ENCODE assay signal across 19 cellular contexts in genomic region chr11:46290021-46290420, GRCh38. TPM values are rescaled to one million over a fixed set of nuclear protein-coding genes. Genes with fewer than 3 reads are reported as not detected.
DNase-seq lines count a peak whose midpoint lies in the region; ATAC-seq and TF ChIP-seq lines count a peak whose summit lies in the region.
"Had no signal": no experiment of that assay in that cellular context is flagged by ENCODE, and none has a peak within 500 bp of the region (broad histone marks: within the 10 kb centered on the region; RNA-seq: fewer than 3 reads in every experiment).

No MANE protein-coding gene starts in this region.

- H3K9me3 ChIP-seq in adrenal gland (replicated peaks in 1 of 3), result no peaks in the 10 kb centered on the region
- H3K9me3 ChIP-seq in stomach, result no peaks in the 10 kb centered on the region
- no peaks in the 10 kb centered on the region for H3K9me3 ChIP-seq in SJCRH30 (replicated peaks)
- no peaks in the 10 kb centered on the region for H3K9me3 ChIP-seq in left lung

- 43 to 75% (median 63%) methylated on average over 1 to 2 of the region's 2 CpGs for WGBS in adrenal gland, 4 donors
- 52 to 88% (median 58%) methylated on average over 2 of the region's 2 CpGs for WGBS in stomach, 5 donors

- intact Hi-C loops in adrenal gland (cut with DNase I), result no loop called here
- intact Hi-C loops in stomach (cut with DNase I; ENCODE audit: low total_unique reads), result no loop called here
- intact Hi-C loops in left lung (cut with DNase I), result no loop called here

- H3K36me3 ChIP-seq in GM23338 (ENCODE audit: insufficient read depth) (no peaks in the 10 kb centered on the region), adrenal gland (replicated peaks in 1 of 2) (no peaks in the 10 kb centered on the region), stomach (peaks cover 0 to 9% (median 4%) of the 10 kb centered on the region in 4 donors), SJCRH30 (no peaks in the 10 kb centered on the region), left lung (no peaks in the 10 kb centered on the region)

- peak overlapping the region; percentile 72 for H3K4me2 ChIP-seq in GM23338

- TF ChIP-seq POLR2A in adrenal gland (IDR thresholded peaks at IDR 0.05) (no peak), stomach (IDR thresholded peaks at IDR 0.05) (no peak)

- no peaks in the 10 kb centered on the region for H3K9me2 ChIP-seq in GM23338 (ENCODE audit: insufficient read depth)

- peaks cover 19% of the 10 kb centered on the region for H3F3A ChIP-seq in GM23338 (replicated peaks; ENCODE audit: low read depth)

- H4K20me1 ChIP-seq in GM23338 (replicated peaks; ENCODE audit: insufficient read depth), result no peaks in the 10 kb centered on the region

- TF ChIP-seq CTCF in GM23338 (conservative IDR thresholded peaks at IDR 0.05; ENCODE audit: low read depth in 2 of 2) (no peak), adrenal gland (IDR thresholded peaks at IDR 0.05) (no peak), mesothelial cell of epicardium (IDR thresholded peaks at IDR 0.05; ENCODE audit: unreplicated experiment) (no peak), stomach (IDR thresholded peaks at IDR 0.05) (no peak), left lung (IDR thresholded peaks at IDR 0.05) (no peak)

- TF ChIP-seq EP300 in stomach (IDR thresholded peaks at IDR 0.05), result no peak

- H3K4me3 Mint-ChIP-seq in GM23338 (peak overlapping the region; percentile 38; the same call in 1 of the 3 replicates), mesothelial cell of epicardium (no peak overlapping the region)
- no peak overlapping the region for H3K4me3 Mint-ChIP-seq in activated naive CD8-positive, alpha-beta T cell treated with anti-CD3 and anti-CD28 coated beads, Interleukin-2, amount 50 U/mL, for 24 hours
- H3K4me3 Mint-ChIP-seq: CD4-positive, CD25-positive, alpha-beta regulatory T cell; naive B cell; stimulated activated naive CD8-positive, alpha-beta T cell treated with anti-CD3 and anti-CD28 coated beads, Interleukin-15, amount 100 ng/mL, for 72 hours; T-helper 1 cell treated with Interleukin-12 subunit alpha and Interleukin-12 subunit beta and Interleukin-4 antibody, amounts not matched to agents 30 μg/mL and 1 μg/mL, for 36 hours had no signal

- H3K4me1 ChIP-seq in GM23338 (ENCODE audit: insufficient read depth) (peaks cover 52% of the 10 kb centered on the region), adrenal gland (replicated peaks in 1 of 2) (peaks cover 32 to 42% of the 10 kb centered on the region in 2 donors), stomach (peaks cover 51 to 85% (median 72%) of the 10 kb centered on the region in 4 donors), SJCRH30 (peaks cover 11% of the 10 kb centered on the region; the same call in 1 of the 2 replicates), left lung (peaks cover 34 to 42% of the 10 kb centered on the region in 2 donors)

- no peaks in the 10 kb centered on the region for H3K27me3 ChIP-seq in GM23338 (ENCODE audit: insufficient read depth)
- no peaks in the 10 kb centered on the region for H3K27me3 ChIP-seq in adrenal gland
- no peaks in the 10 kb centered on the region for H3K27me3 ChIP-seq in stomach
- 0 out of 2 replicates have a peak, but pooled peaks cover 6% of the 10 kb centered on the region for H3K27me3 ChIP-seq in SJCRH30
- peaks cover 0 to 3% of the 10 kb centered on the region in 2 donors for H3K27me3 ChIP-seq in left lung

- H3K27ac ChIP-seq in GM23338 (ENCODE audit: low read depth) (peak overlapping the region; percentile 90), adrenal gland (peak overlapping the region in 4 of 5 donors; percentile 86 to 94 (median 89)), stomach (peak overlapping the region in 4 of 5 donors; percentile 15 to 76 (median 68)), SJCRH30 (no peak overlapping the region), left lung (peak overlapping the region in 1 of 2 donors; percentile 66)
- H3K27ac ChIP-seq: HL-60 had no signal

- no peaks in the 10 kb centered on the region for H3K9me3 Mint-ChIP-seq in GM23338
- no peaks in the 10 kb centered on the region for H3K9me3 Mint-ChIP-seq in mesothelial cell of epicardium
- H3K9me3 Mint-ChIP-seq in activated naive CD8-positive, alpha-beta T cell treated with anti-CD3 and anti-CD28 coated beads, Interleukin-2, amount 50 U/mL, for 24 hours, result no peaks in the 10 kb centered on the region
- H3K9me3 Mint-ChIP-seq: stimulated activated naive CD8-positive, alpha-beta T cell treated with anti-CD3 and anti-CD28 coated beads, Interleukin-15, amount 100 ng/mL, for 72 hours; T-helper 1 cell treated with Interleukin-12 subunit alpha and Interleukin-12 subunit beta and Interleukin-4 antibody, amounts not matched to agents 30 μg/mL and 1 μg/mL, for 36 hours had no signal

- H2AFZ ChIP-seq in GM23338, result 0 out of 2 replicates have a peak overlapping the region, but pooled peaks have one; percentile 76

- H3K27me3 Mint-ChIP-seq in GM23338 (ENCODE audit: insufficient read depth, low read depth, poor library complexity) (peaks cover 25% of the 10 kb centered on the region), mesothelial cell of epicardium (ENCODE audit: low read depth) (no peaks in the 10 kb centered on the region)
- H3K27me3 Mint-ChIP-seq in activated naive CD8-positive, alpha-beta T cell treated with anti-CD3 and anti-CD28 coated beads, Interleukin-2, amount 50 U/mL, for 24 hours, result no peaks in the 10 kb centered on the region

- H3K79me2 ChIP-seq in GM23338 (replicated peaks; ENCODE audit: insufficient read depth), result no peaks in the 10 kb centered on the region

- peak overlapping the region; percentile 41; the same call in 1 of the 2 replicates for H3K4me3 ChIP-seq in GM23338
- no peak overlapping the region for H3K4me3 ChIP-seq in adrenal gland
- no peak overlapping the region for H3K4me3 ChIP-seq in stomach
- no peak overlapping the region for H3K4me3 ChIP-seq in SJCRH30
- H3K4me3 ChIP-seq in left lung, result no peak overlapping the region

- DNase-seq in GM23338 (ENCODE audit: low spot score), result no peak
- no peak for DNase-seq in adrenal gland
- no peak for DNase-seq in mesothelial cell of epicardium (ENCODE audit: low spot score in 2 of 2, unreplicated experiment in 2 of 2)
- no peak for DNase-seq in stomach
- no peak for DNase-seq in activated naive CD8-positive, alpha-beta T cell treated with anti-CD3 and anti-CD28 coated beads, Interleukin-2, amount 50 U/mL, for 24 hours
- no peak for DNase-seq in SJCRH30
- DNase-seq in left lung, result no peak
- DNase-seq in activated naive CD4-positive, alpha-beta T cell (lab: John Stamatoyannopoulos, UW), result no peak
- DNase-seq: activated CD8-positive, alpha-beta memory T cell treated with anti-CD3 and anti-CD28 coated beads, Interleukin-2, amount 50 U/mL, for 4 hours; activated naive CD4-positive, alpha-beta T cell treated with anti-CD3 and anti-CD28 coated beads, Interleukin-2, amount 50 U/mL, for 16 hours; CD4-positive, CD25-positive, alpha-beta regulatory T cell; naive B cell; NCI-H187 treated with DMSO at 0.1 percent for 48 hours; NCI-H526; small intestine; stimulated activated naive CD8-positive, alpha-beta T cell treated with anti-CD3 and anti-CD28 coated beads, Interleukin-15, amount 100 ng/mL, for 72 hours had no signal

- no peaks in the 10 kb centered on the region; the same call in 2 of the 3 replicates for H3K36me3 Mint-ChIP-seq in GM23338 (ENCODE audit: low read depth)
- no peaks in the 10 kb centered on the region for H3K36me3 Mint-ChIP-seq in mesothelial cell of epicardium
- H3K36me3 Mint-ChIP-seq in activated naive CD8-positive, alpha-beta T cell treated with anti-CD3 and anti-CD28 coated beads, Interleukin-2, amount 50 U/mL, for 24 hours (ENCODE audit: low read depth), result no peaks in the 10 kb centered on the region
- H3K36me3 Mint-ChIP-seq: CD4-positive, CD25-positive, alpha-beta regulatory T cell; naive B cell had no signal

- H3K27ac Mint-ChIP-seq in GM23338 (peak overlapping the region; percentile 91), mesothelial cell of epicardium (peak overlapping the region; percentile 95)
- H3K27ac Mint-ChIP-seq in activated naive CD8-positive, alpha-beta T cell treated with anti-CD3 and anti-CD28 coated beads, Interleukin-2, amount 50 U/mL, for 24 hours, result no peak overlapping the region
- H3K27ac Mint-ChIP-seq: naive B cell; stimulated activated naive CD8-positive, alpha-beta T cell treated with anti-CD3 and anti-CD28 coated beads, Interleukin-15, amount 100 ng/mL, for 72 hours; T-helper 1 cell treated with Interleukin-12 subunit alpha and Interleukin-12 subunit beta and Interleukin-4 antibody, amounts not matched to agents 30 μg/mL and 1 μg/mL, for 36 hours had no signal

- no peak for ATAC-seq in GM23338
- no peak for ATAC-seq in activated naive CD8-positive, alpha-beta T cell treated with anti-CD3 and anti-CD28 coated beads, Interleukin-2, amount 50 U/mL, for 24 hours
- no peak for ATAC-seq in left lung
- ATAC-seq: activated CD4-positive, CD25-positive, alpha-beta regulatory T cell treated with anti-CD3 and anti-CD28 coated beads, Interleukin-2, amount 50 U/mL, for 24 hours; stimulated activated naive CD8-positive, alpha-beta T cell treated with anti-CD3 and anti-CD28 coated beads, Interleukin-15, amount 100 ng/mL, for 72 hours had no signal

- H3K4me1 Mint-ChIP-seq in GM23338 (peaks cover 53% of the 10 kb centered on the region), mesothelial cell of epicardium (peaks cover 49% of the 10 kb centered on the region)
- H3K4me1 Mint-ChIP-seq in activated naive CD8-positive, alpha-beta T cell treated with anti-CD3 and anti-CD28 coated beads, Interleukin-2, amount 50 U/mL, for 24 hours, result peaks cover under 1% of the 10 kb centered on the region

TF ChIP-seq in GM23338, 12 proteins besides CTCF, POLR2A, EP300 and RAD21 (continues in another document):
- TF ChIP-seq ZNF114 (CRISPR knock-in tag; IDR thresholded peaks at IDR 0.05) (no peak), EZH2phosphoT487 (IDR thresholded peaks at IDR 0.05; ENCODE audit: unreplicated experiment) (no peak)

RNA-seq across cellular contexts. Expression of gene CREB3L1, which starts 12.6 kb away (rescaled TPM):
- total RNA-seq in GM23338 (2014; rRNA removed; shearing (Covaris generic)), result 4.5 and 8.5 TPM in 2 replicates
- polyA plus RNA-seq in GM23338 (2016; fragmentation: Nextera tagmentation; extraction: Ambion mirVana), result 10.3 and 10.4 TPM in 2 replicates
- 10 to 100 TPM in 7 of 8 donors, 1 to 10 TPM in 1; 9.5 to 31.7 (median 18.7) TPM for total RNA-seq in adrenal gland
- polyA plus RNA-seq in adrenal gland, result 10 to 100 TPM; 28.5 to 31.5 (median 29.0) TPM
- 34.5 to 43.0 TPM (median 36.3 TPM) in 3 replicates for total RNA-seq in mesothelial cell of epicardium
- total RNA-seq in stomach, result 100 to 1,000 TPM in 1 of 5 donors, 10 to 100 TPM in 4; 21.0 to 125 (median 54.2) TPM
- 10 to 100 TPM; 39.4 to 59.3 (median 40.8) TPM for polyA plus RNA-seq in stomach
- total RNA-seq in SJCRH30 (2014; rRNA removed; shearing (Covaris generic)), result 0.30 and 0.34 TPM in 2 replicates
- 10 to 100 TPM; 40.5 to 59.3 TPM for total RNA-seq in left lung
- total RNA-seq: CD4-positive, CD25-positive, alpha-beta regulatory T cell had no signal
- polyA plus RNA-seq: CD4-positive, CD25-positive, alpha-beta regulatory T cell had no signal

RNA-seq across cellular contexts. Expression of gene DGKZ, which starts 57.2 kb away (rescaled TPM):
- 148 and 170 TPM in 2 replicates for total RNA-seq in GM23338 (2014; rRNA removed; shearing (Covaris generic))
- 45.1 and 45.7 TPM in 2 replicates for polyA plus RNA-seq in GM23338 (2016; fragmentation: Nextera tagmentation; extraction: Ambion mirVana)
- 10 to 100 TPM; 32.6 to 63.4 (median 44.0) TPM for total RNA-seq in adrenal gland
- 100 to 1,000 TPM in 1 of 3 donors, 10 to 100 TPM in 2; 12.4 to 160 (median 57.0) TPM for polyA plus RNA-seq in adrenal gland
- total RNA-seq in mesothelial cell of epicardium, result 46.3 to 50.6 TPM (median 46.5 TPM) in 3 replicates
- total RNA-seq in stomach, result 100 to 1,000 TPM in 3 of 5 donors, 10 to 100 TPM in 2; 24.0 to 405 (median 102) TPM
- 10 to 100 TPM; 26.9 to 47.5 (median 35.0) TPM for polyA plus RNA-seq in stomach
- total RNA-seq in SJCRH30 (2014; rRNA removed; shearing (Covaris generic)), result 34.2 and 42.1 TPM in 2 replicates
- total RNA-seq in left lung, result 10 to 100 TPM; 40.5 to 65.1 TPM
